In the genomic region with DNA sequence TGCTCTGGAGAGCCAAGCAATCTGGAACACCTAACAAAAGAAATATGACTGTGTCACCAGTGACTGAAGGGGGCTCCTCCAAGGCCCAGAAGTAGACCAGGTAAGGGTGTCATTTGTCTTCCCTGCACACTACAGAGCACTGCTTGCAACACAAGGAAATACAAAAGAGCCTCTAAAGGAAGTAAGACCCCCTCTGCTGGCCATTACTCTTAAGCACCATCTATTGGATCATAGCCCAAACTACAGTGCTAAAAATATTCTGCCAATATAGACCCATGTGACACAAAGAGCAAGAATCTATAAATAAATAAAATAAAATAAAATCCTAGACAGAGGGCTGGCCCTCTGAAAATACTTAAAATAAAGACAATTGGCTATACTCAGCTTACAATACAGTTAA, we compare ENCODE assay signal across 1 cellular context.
TF ChIP-seq lines count a peak whose summit lies in the region.

No MANE protein-coding gene starts in this region.

TF ChIP-seq in H1, 55 proteins besides CTCF, POLR2A, EP300 and RAD21 (continued from another document):
- no peak for TF ChIP-seq JUN (IDR thresholded peaks at IDR 0.05; ENCODE audit: low read depth, low read length)
